ENCODE assay signal across 29 cellular contexts in genomic region chr1:63709267-63709828, GRCh38.
"Had no signal": no experiment of that assay in that cellular context is flagged by ENCODE, and none has a peak within 500 bp of the region (broad histone marks: within the 10 kb centered on the region; RNA-seq: fewer than 3 reads in every experiment).

No MANE protein-coding gene starts in this region.

- H3K4me3 Mint-ChIP-seq: naive thymus-derived CD4-positive, alpha-beta T cell; natural killer cell treated with Interleukin-12 subunit alpha and Interleukin-12 subunit beta and Interleukin-15 and Interleukin-18, amount 100 ng/mL, for 72 hours; neural crest cell; stimulated activated memory B cell treated with anti-CD40 and anti-IgM and Interleukin-4, amounts not matched to agents 10 μg/mL and 1 μg/mL and 100 μg/mL, for 72 hours; stimulated activated naive CD8-positive, alpha-beta T cell treated with anti-CD3 and anti-CD28 coated beads, Interleukin-15, amount 100 ng/mL, for 72 hours had no signal

- DNase-seq: hypothalamus; islet precursor cell; left ventricle myocardium inferior; mesendoderm; midbrain; mucosa of descending colon; naive thymus-derived CD4-positive, alpha-beta T cell; nucleus accumbens; pancreas; posterior cingulate gyrus; retina; right cardiac atrium; stimulated activated CD4-positive, alpha-beta T cell treated with anti-CD3 and anti-CD28 coated beads, Interleukin-1b, Interleukin-23, amount 100 ng/mL, for 48 hours; stimulated activated CD4-positive, alpha-beta T cell treated with anti-CD3 and anti-CD28 coated beads, Interleukin-2, amount 100 ng/mL, for 48 hours; stimulated activated CD4-positive, alpha-beta T cell treated with anti-CD3 and anti-CD28 coated beads, Interleukin-4, amount 100 ng/mL, for 4 hours; stimulated activated CD8-positive, alpha-beta memory T cell treated with anti-CD3 and anti-CD28 coated beads, Interleukin-4, amount 100 ng/mL, for 48 hours; stimulated activated naive CD4-positive, alpha-beta T cell treated with Interleukin-2 at 50 U/mL for 16 hours; stimulated activated naive CD8-positive, alpha-beta T cell treated with anti-CD3 and anti-CD28 coated beads, Interleukin-15, amount 100 ng/mL, for 72 hours; substantia nigra; thyroid gland; transverse colon; upper lobe of left lung had no signal

- H3K36me3 Mint-ChIP-seq: naive thymus-derived CD4-positive, alpha-beta T cell; natural killer cell treated with Interleukin-12 subunit alpha and Interleukin-12 subunit beta and Interleukin-15 and Interleukin-18, amount 100 ng/mL, for 72 hours; stimulated activated memory B cell treated with anti-CD40 and anti-IgM and Interleukin-4, amounts not matched to agents 10 μg/mL and 1 μg/mL and 100 μg/mL, for 72 hours had no signal

- ATAC-seq: mucosa of descending colon; naive thymus-derived CD4-positive, alpha-beta T cell; natural killer cell treated with Interleukin-12 subunit alpha and Interleukin-12 subunit beta and Interleukin-15 and Interleukin-18, amount 100 ng/mL, for 72 hours; pancreas; right cardiac atrium; stimulated activated memory B cell treated with anti-CD40 and anti-IgM and Interleukin-4, amounts not matched to agents 10 μg/mL and 1 μg/mL and 100 μg/mL, for 72 hours; stimulated activated naive CD8-positive, alpha-beta T cell treated with anti-CD3 and anti-CD28 coated beads, Interleukin-15, amount 100 ng/mL, for 72 hours had no signal

- H3K4me1 Mint-ChIP-seq: neural crest cell; stimulated activated naive CD8-positive, alpha-beta T cell treated with anti-CD3 and anti-CD28 coated beads, Interleukin-15, amount 100 ng/mL, for 72 hours had no signal

- H3K9me3 Mint-ChIP-seq: naive thymus-derived CD4-positive, alpha-beta T cell; natural killer cell treated with Interleukin-12 subunit alpha and Interleukin-12 subunit beta and Interleukin-15 and Interleukin-18, amount 100 ng/mL, for 72 hours; neural crest cell; stimulated activated memory B cell treated with anti-CD40 and anti-IgM and Interleukin-4, amounts not matched to agents 10 μg/mL and 1 μg/mL and 100 μg/mL, for 72 hours; stimulated activated naive CD8-positive, alpha-beta T cell treated with anti-CD3 and anti-CD28 coated beads, Interleukin-15, amount 100 ng/mL, for 72 hours had no signal

- H3K4me3 ChIP-seq: left ventricle myocardium inferior, lung, mucosa of descending colon, pancreas, prostate gland, smooth muscle cell, thyroid gland, transverse colon, upper lobe of left lung, vagina had no signal

- H3K4me1 ChIP-seq: left ventricle myocardium inferior, prostate gland, thyroid gland had no signal

- H3K27me3 ChIP-seq: pancreas, thyroid gland, transverse colon, upper lobe of left lung, vagina had no signal

- H3K9me3 ChIP-seq: left ventricle myocardium inferior, mucosa of descending colon, pancreas, prostate gland, thyroid gland, transverse colon, upper lobe of left lung, vagina had no signal

- H3K27ac Mint-ChIP-seq: natural killer cell treated with Interleukin-12 subunit alpha and Interleukin-12 subunit beta and Interleukin-15 and Interleukin-18, amount 100 ng/mL, for 72 hours; stimulated activated memory B cell treated with anti-CD40 and anti-IgM and Interleukin-4, amounts not matched to agents 10 μg/mL and 1 μg/mL and 100 μg/mL, for 72 hours; stimulated activated naive CD8-positive, alpha-beta T cell treated with anti-CD3 and anti-CD28 coated beads, Interleukin-15, amount 100 ng/mL, for 72 hours had no signal

- H3K36me3 ChIP-seq: left ventricle myocardium inferior, pancreas, prostate gland, thyroid gland, transverse colon, upper lobe of left lung, vagina had no signal
